In the genomic region with DNA sequence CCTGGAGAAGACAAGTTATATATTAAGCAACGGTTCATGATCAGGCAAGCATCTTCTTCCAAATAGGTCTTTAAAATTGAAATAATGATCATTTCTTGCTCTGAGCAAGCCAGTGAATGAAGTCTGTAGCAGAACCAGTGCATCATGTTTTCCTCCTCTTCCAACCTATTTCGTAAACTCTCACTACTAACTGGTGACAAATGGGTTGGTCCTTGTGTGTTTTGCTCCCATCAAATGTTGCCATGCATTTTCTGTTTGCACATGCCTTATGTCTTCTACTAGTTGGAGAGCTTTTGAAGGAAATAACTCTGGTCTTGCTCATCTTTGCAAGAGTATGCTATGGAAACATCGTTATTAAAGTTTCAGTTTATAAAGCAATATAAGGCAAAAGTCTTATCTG, we compare ENCODE assay signal across 26 cellular contexts.
"Had no signal": no experiment of that assay in that cellular context is flagged by ENCODE, and none has a peak within 500 bp of the region (broad histone marks: within the 10 kb centered on the region; RNA-seq: fewer than 3 reads in every experiment).

No MANE protein-coding gene starts in this region.

- DNase-seq: activated B cell treated with CpG ODN at 0.5 μM for 24 hours; activated CD4-positive, alpha-beta T cell treated with anti-CD3 and anti-CD28 coated beads for 1 hour; activated CD4-positive, alpha-beta T cell treated with anti-CD3 and anti-CD28 coated beads, Interleukin-2, amount 10 ng/mL, durations not matched to agents 24 days and 14 days; activated CD4-positive, alpha-beta T cell treated with anti-CD3 and anti-CD28 coated beads, Interleukin-2, amount 50 U/mL, for 1 hour; activated CD4-positive, alpha-beta T cell treated with anti-CD3 and anti-CD28 coated beads, Interleukin-2, amount 50 U/mL, for 4 hours; activated CD8-positive, alpha-beta memory T cell treated with anti-CD3 and anti-CD28 coated beads, Interleukin-2, amount 50 U/mL, for 4 hours; activated effector memory CD4-positive, alpha-beta T cell treated with anti-CD3 and anti-CD28 coated beads, Interleukin-2, amount 50 U/mL, for 16 hours; activated gamma-delta T cell treated with Interleukin-2 at 50 U/mL for 16 hours; activated naive CD4-positive, alpha-beta T cell; activated naive CD4-positive, alpha-beta T cell treated with anti-CD3 and anti-CD28 coated beads, Interleukin-2, amount 50 U/mL, for 16 hours; activated naive CD8-positive, alpha-beta T cell treated with anti-CD3 and anti-CD28 coated beads for 36 hours; activated T-cell treated with anti-CD3 and anti-CD28 coated beads for 4 hours; activated T-cell treated with anti-CD3 and anti-CD28 coated beads, Interleukin-2, amount 50 U/mL, for 1 hour; activated T-cell treated with anti-CD3 and anti-CD28 coated beads, Interleukin-2, amount 50 U/mL, for 4 hours; adrenal gland; amniotic stem cell; aorta; caudate nucleus; cerebellar nuclear complex; T-helper 1 cell; T-helper 2 cell; T-helper 9 cell had no signal

- H3K4me1 ChIP-seq: adrenal gland had no signal

- H3K9me3 ChIP-seq: adrenal gland had no signal

- FAIRE-seq: bronchial epithelial cell, TTC549 had no signal

- H3K4me3 ChIP-seq: adrenal gland, cardiac muscle cell had no signal

- H3K36me3 ChIP-seq: adrenal gland, cardiac muscle cell had no signal

- H3K27ac ChIP-seq: adrenal gland, cardiac muscle cell, VCaP had no signal

- H3K27me3 ChIP-seq: adrenal gland, cardiac muscle cell had no signal
